In the genomic region with DNA sequence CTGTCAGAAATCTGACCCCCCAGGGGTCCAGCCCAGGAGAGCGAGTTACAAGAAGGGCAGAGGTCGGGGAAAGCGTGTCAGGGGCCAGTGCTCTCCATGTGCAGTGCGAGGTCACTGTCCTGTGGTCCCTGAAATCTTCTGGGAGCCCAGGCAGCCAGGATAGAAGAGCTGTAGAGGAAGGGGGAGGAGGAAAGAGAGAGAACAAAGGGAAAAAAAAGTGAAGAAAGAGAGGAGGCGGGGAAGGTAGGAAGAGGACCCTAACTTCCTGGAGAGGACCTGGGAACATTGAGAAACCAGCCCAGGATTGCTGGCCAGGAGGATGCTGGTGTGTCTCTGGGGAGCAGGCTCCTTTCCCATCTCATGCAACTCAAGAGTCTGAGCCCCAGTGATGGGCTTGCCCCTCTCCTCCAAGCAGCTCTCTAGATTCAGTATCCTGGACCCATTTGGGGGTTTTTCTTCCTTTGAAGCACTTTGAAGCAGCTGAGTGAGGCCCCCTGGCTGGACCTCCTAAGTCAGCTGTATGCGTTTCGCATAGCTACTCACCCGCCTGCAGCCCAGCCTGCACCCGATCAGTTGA, we compare ENCODE assay signal across 16 cellular contexts. TPM values are rescaled to one million over a fixed set of nuclear protein-coding genes. Genes with fewer than 3 reads are reported as not detected.
DNase-seq lines count a peak whose midpoint lies in the region; ATAC-seq and TF ChIP-seq lines count a peak whose summit lies in the region.
"Had no signal": no experiment of that assay in that cellular context is flagged by ENCODE, and none has a peak within 500 bp of the region (broad histone marks: within the 10 kb centered on the region; RNA-seq: fewer than 3 reads in every experiment).

No MANE protein-coding gene starts in this region.

- H3K4me3 Mint-ChIP-seq in activated B cell treated with CpG ODN at 0.5 μM for 24 hours: peak overlapping the region; percentile 47
- H3K4me3 Mint-ChIP-seq in naive thymus-derived CD4-positive, alpha-beta T cell: peak overlapping the region in 7 of 10 donors; percentile 7 to 73 (median 36)
- no peak overlapping the region for H3K4me3 Mint-ChIP-seq in mesothelial cell of epicardium

- TF ChIP-seq CTCF in activated B cell treated with CpG ODN at 0.5 μM for 24 hours (IDR thresholded peaks at IDR 0.05) (no peak), mesothelial cell of epicardium (IDR thresholded peaks at IDR 0.05; ENCODE audit: unreplicated experiment) (no peak)

- H4K20me1 ChIP-seq in BLaER1: no peaks in the 10 kb centered on the region

- no peak for DNase-seq in activated B cell treated with CpG ODN at 0.5 μM for 24 hours
- no peak for DNase-seq in naive thymus-derived CD4-positive, alpha-beta T cell
- no peak for DNase-seq in mesothelial cell of epicardium (ENCODE audit: low spot score in 2 of 2, unreplicated experiment in 2 of 2)
- DNase-seq in NOMO-1 (lab: John Stamatoyannopoulos, UW; ENCODE audit: unreplicated experiment in 2 of 2): no peak
- DNase-seq: gastrocnemius medialis, NCI-H2081, NCI-H82 had no signal

- POLR2A ChIA-PET in activated B cell treated with CpG ODN at 0.5 μM for 24 hours (lab: Charles Lee): interaction anchor here (0.5 to 1.9 kb wide), 6 partner anchors 10 to 267 kb away, joined by 3 to 17 read pairs (median 7); a partner anchor contains a TSS
- POLR2A ChIA-PET in naive thymus-derived CD4-positive, alpha-beta T cell (lab: Charles Lee): no interaction called here

- H3K36me3 ChIP-seq in BLaER1: no peaks in the 10 kb centered on the region
- no peaks in the 10 kb centered on the region for H3K36me3 ChIP-seq in naive thymus-derived CD4-positive, alpha-beta T cell (ENCODE audit: control insufficient read depth in 2 of 3, insufficient read depth in 3 of 3, low read length in 3 of 3)
- H3K36me3 ChIP-seq: gastrocnemius medialis, transverse colon had no signal

- intact Hi-C loops in activated B cell treated with CpG ODN at 0.5 μM for 24 hours (cut with micrococcal nuclease): loop anchor here (2.0 kb wide), 2 partner anchors 17 to 133 kb away; no protein-coding TSS in a partner anchor
- intact Hi-C loops in naive thymus-derived CD4-positive, alpha-beta T cell (cut with micrococcal nuclease): no loop called here

- H3K36me3 Mint-ChIP-seq in activated B cell treated with CpG ODN at 0.5 μM for 24 hours (ENCODE audit: low read depth) (no peaks in the 10 kb centered on the region), mesothelial cell of epicardium (no peaks in the 10 kb centered on the region)
- H3K36me3 Mint-ChIP-seq in naive thymus-derived CD4-positive, alpha-beta T cell: no peaks in the 10 kb centered on the region

- no peaks in the 10 kb centered on the region; the same call in 1 of the 2 replicates for H3K9me3 ChIP-seq in BLaER1
- H3K9me3 ChIP-seq in naive thymus-derived CD4-positive, alpha-beta T cell (ENCODE audit: control insufficient read depth in 2 of 3, low read length in 3 of 3): no peaks in the 10 kb centered on the region
- H3K9me3 ChIP-seq: gastrocnemius medialis, transverse colon had no signal

- peaks cover 33% of the 10 kb centered on the region for H3K27me3 ChIP-seq in BLaER1
- peaks cover 0 to 5% of the 10 kb centered on the region in 2 donors for H3K27me3 ChIP-seq in naive thymus-derived CD4-positive, alpha-beta T cell (ENCODE audit: control insufficient read depth in 2 of 2, insufficient read depth in 2 of 2, low read length in 2 of 2)

- H3K4me2 ChIP-seq in BLaER1: peak overlapping the region; percentile 88

- H3K27me3 Mint-ChIP-seq in activated B cell treated with CpG ODN at 0.5 μM for 24 hours: peaks cover 5% of the 10 kb centered on the region
- peaks cover 4 to 52% (median 15%) of the 10 kb centered on the region in 5 donors for H3K27me3 Mint-ChIP-seq in naive thymus-derived CD4-positive, alpha-beta T cell
- H3K27me3 Mint-ChIP-seq in mesothelial cell of epicardium (ENCODE audit: low read depth): no peaks in the 10 kb centered on the region

- H3K27ac Mint-ChIP-seq in activated B cell treated with CpG ODN at 0.5 μM for 24 hours (peak overlapping the region; percentile 70), mesothelial cell of epicardium (no peak overlapping the region)
- H3K27ac Mint-ChIP-seq in naive thymus-derived CD4-positive, alpha-beta T cell: peak overlapping the region in 7 of 9 donors; percentile 2 to 74 (median 19)

- H3K4me3 ChIP-seq in BLaER1: peak overlapping the region; percentile 47
- peak overlapping the region; percentile 47 for H3K4me3 ChIP-seq in GM08714 (ENCODE audit: low read length)
- H3K4me3 ChIP-seq in naive thymus-derived CD4-positive, alpha-beta T cell (ENCODE audit: low read length): peak overlapping the region; percentile 5
- H3K4me3 ChIP-seq: gastrocnemius medialis, transverse colon had no signal

- no peak for ATAC-seq in activated B cell treated with CpG ODN at 0.5 μM for 24 hours (ENCODE audit: low read depth)
- ATAC-seq in naive thymus-derived CD4-positive, alpha-beta T cell: peak; percentile 28
- no peak for ATAC-seq in GM18511 (IDR thresholded peaks at IDR 0.05; ENCODE audit: unreplicated experiment)
- no peak for ATAC-seq in HG03159 (IDR thresholded peaks at IDR 0.05; ENCODE audit: unreplicated experiment)
- ATAC-seq: gastrocnemius medialis, Right ventricle myocardium inferior had no signal

- CTCF ChIA-PET in activated B cell treated with CpG ODN at 0.5 μM for 24 hours (lab: Charles Lee): interaction anchor here (0.6 to 1.0 kb wide), 2 partner anchors 14 to 84 kb away, joined by 3 to 4 read pairs; no protein-coding TSS in a partner anchor
- CTCF ChIA-PET in naive thymus-derived CD4-positive, alpha-beta T cell (lab: Charles Lee): interaction anchor here (0.5 to 1.0 kb wide), 2 partner anchors 10 to 1462 kb away, joined by 3 to 4 read pairs; no protein-coding TSS in a partner anchor

- peak overlapping the region; percentile 55; the same call in 1 of the 2 replicates for H3K9ac ChIP-seq in BLaER1

- H3K4me1 Mint-ChIP-seq in activated B cell treated with CpG ODN at 0.5 μM for 24 hours: peaks cover 58% of the 10 kb centered on the region
- peaks cover 33 to 66% (median 49%) of the 10 kb centered on the region in 7 donors for H3K4me1 Mint-ChIP-seq in naive thymus-derived CD4-positive, alpha-beta T cell
- peaks cover 17% of the 10 kb centered on the region for H3K4me1 Mint-ChIP-seq in mesothelial cell of epicardium

- H3K9me3 Mint-ChIP-seq in activated B cell treated with CpG ODN at 0.5 μM for 24 hours: no peaks in the 10 kb centered on the region
- no peaks in the 10 kb centered on the region for H3K9me3 Mint-ChIP-seq in naive thymus-derived CD4-positive, alpha-beta T cell
- H3K9me3 Mint-ChIP-seq in mesothelial cell of epicardium: no peaks in the 10 kb centered on the region

- H3K27ac ChIP-seq in BLaER1: peak overlapping the region; percentile 66
- H3K27ac ChIP-seq in naive thymus-derived CD4-positive, alpha-beta T cell (ENCODE audit: low read depth, low read length): no peak overlapping the region
- H3K27ac ChIP-seq: gastrocnemius medialis, transverse colon had no signal

- peaks cover 59% of the 10 kb centered on the region for H3K4me1 ChIP-seq in BLaER1
- peaks cover 35 to 39% of the 10 kb centered on the region in 2 donors for H3K4me1 ChIP-seq in naive thymus-derived CD4-positive, alpha-beta T cell (ENCODE audit: control insufficient read depth in 2 of 2, insufficient read depth in 2 of 2, low read length in 2 of 2)

RNA-seq across cellular contexts. Expression of a gene that starts 6.8 kb away (rescaled TPM):
- total RNA-seq in activated B cell treated with CpG ODN at 0.5 μM for 24 hours (0.44 and 0.46 TPM in 2 replicates), mesothelial cell of epicardium (34.6 to 36.6 TPM (median 35.7 TPM) in 3 replicates)
- under 1 TPM in 1 of 5 experiments, not detected in 4; 0.51 TPM for total RNA-seq in naive thymus-derived CD4-positive, alpha-beta T cell
- not detected for polyA plus RNA-seq in naive thymus-derived CD4-positive, alpha-beta T cell
- total RNA-seq: Right ventricle myocardium inferior had no signal

RNA-seq across cellular contexts. Expression of a gene that starts 15.1 kb away (rescaled TPM):
- total RNA-seq in activated B cell treated with CpG ODN at 0.5 μM for 24 hours (0.86 and 1.6 TPM in 2 replicates), mesothelial cell of epicardium (0.25 TPM in 1 of 3 replicates, not detected in the others)
- 1 to 10 TPM in 2 of 5 experiments, under 1 TPM in 2, not detected in 1; 0.48 to 1.3 (median 0.95) TPM for total RNA-seq in naive thymus-derived CD4-positive, alpha-beta T cell
- 1 to 10 TPM in 1 of 2 donors, under 1 TPM in 1; 0.66 to 1.8 TPM for polyA plus RNA-seq in naive thymus-derived CD4-positive, alpha-beta T cell
- total RNA-seq: H4, mammary epithelial cell, Right ventricle myocardium inferior had no signal
- polyA plus RNA-seq: BJ, mammary epithelial cell had no signal

Comparison
In these comparisons a context has a peak if more than half of its experiments do, and no peak if none do; other contexts are left out.
1. RNA of a gene that starts 6.8 kb away (total RNA-seq): 34.6 to 36.6 TPM in mesothelial cell of epicardium; 0.44 to 0.46 TPM in activated B cell treated with CpG ODN at 0.5 μM for 24 hours and 0.51 TPM in naive thymus-derived CD4-positive, alpha-beta T cell; every median in the first group is over 10 times any median in the second.
2. Peak in every context shown above with its lines, with median percentiles within 50 percentile points of each other: H3K4me3 ChIP-seq.